9 cellular contexts compared by ENCODE assay signal in the genomic region with DNA sequence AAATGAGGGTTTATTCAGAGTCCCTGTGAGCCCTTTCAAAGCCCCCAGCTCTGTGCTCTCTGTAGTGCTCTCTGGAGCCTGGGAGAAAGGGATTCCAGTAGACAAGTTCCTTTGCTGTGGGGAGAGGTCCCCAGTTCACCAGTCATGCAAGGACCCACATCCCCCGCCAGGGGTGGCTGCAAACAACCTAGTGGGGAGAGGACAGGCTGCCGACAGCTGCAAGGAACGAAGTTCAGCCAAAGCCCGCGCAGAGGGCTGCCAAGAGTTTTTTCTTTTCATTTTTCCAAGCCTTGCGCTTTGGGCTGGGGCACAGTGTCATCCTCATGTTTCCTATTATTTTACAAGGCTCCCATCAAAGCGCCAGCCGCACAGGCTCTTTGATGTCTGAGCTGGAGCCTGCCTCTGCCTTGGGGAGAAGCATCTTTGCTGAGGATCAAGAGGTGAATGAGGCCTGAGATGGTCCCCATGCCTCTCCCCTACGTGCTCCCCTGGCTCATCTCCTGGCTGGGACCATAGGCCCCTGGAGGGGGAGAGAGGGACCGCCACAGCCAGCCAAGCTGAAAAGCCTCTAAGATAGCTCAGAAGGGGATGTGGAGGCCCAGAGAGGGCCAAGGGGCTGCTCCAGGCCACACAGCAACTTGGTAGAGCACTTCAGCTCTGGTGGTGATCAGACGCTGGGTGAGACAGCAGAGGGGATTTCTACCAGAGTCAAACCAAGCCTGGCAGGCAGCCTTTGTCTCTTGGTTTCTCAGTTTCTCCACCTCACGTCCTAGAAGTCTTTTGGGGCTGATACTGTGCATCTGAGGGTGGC. TPM values are rescaled to one million over a fixed set of nuclear protein-coding genes. Genes with fewer than 3 reads are reported as not detected.
A peak's percentile ranks its signal among the peaks of the same experiment; 100 is the strongest.
DNase-seq lines count a peak whose midpoint lies in the region; ATAC-seq, FAIRE-seq and TF ChIP-seq lines count a peak whose summit lies in the region.
"Had no signal": no experiment of that assay in that cellular context is flagged by ENCODE, and none has a peak within 500 bp of the region (broad histone marks: within the 10 kb centered on the region; RNA-seq: fewer than 3 reads in every experiment).

No MANE protein-coding gene starts in this region.

- no peak overlapping the region for H3K4me2 ChIP-seq in keratinocyte (ENCODE audit: control insufficient read depth, extremely low read depth, insufficient read depth, low read depth, low read length)

- H3K4me1 ChIP-seq in keratinocyte (ENCODE audit: control insufficient read depth, extremely low read depth, insufficient read depth, low read length) (peaks cover 7% of the 10 kb centered on the region), tibial nerve (peaks cover 0 to 50% (median 31%) of the 10 kb centered on the region in 4 donors), A673 (ENCODE audit: insufficient read depth, low read length, poor library complexity, severe bottlenecking) (peaks cover under 1% of the 10 kb centered on the region)

- H3K9me3 ChIP-seq in keratinocyte (ENCODE audit: control insufficient read depth, low read depth, low read length) (no peaks in the 10 kb centered on the region), tibial nerve (no peaks in the 10 kb centered on the region), A673 (ENCODE audit: low read depth, low read length, poor library complexity, severe bottlenecking) (no peaks in the 10 kb centered on the region)

- H3K27ac Mint-ChIP-seq in WTC11, result no peak overlapping the region

- CTCF ChIA-PET in WTC11 (lab: Charles Lee), result interaction anchor here (0.7 to 2.7 kb wide), 18 partner anchors 8 to 577 kb away, joined by 3 to 14 read pairs (median 4); a partner anchor contains a TSS
- CTCF ChIA-PET in A673 (lab: Charles Lee), result interaction anchor here (0.6 kb wide), 1 partner anchor 95 kb away, joined by 4 read pairs; no protein-coding TSS in a partner anchor

- no peaks in the 10 kb centered on the region; the same call in 1 of the 2 replicates for H3K27me3 Mint-ChIP-seq in WTC11 (ENCODE audit: low read depth)

- no peak overlapping the region for H3K9ac ChIP-seq in keratinocyte (ENCODE audit: control insufficient read depth, extremely low read depth, insufficient read depth, low read length)

- H3K9me1 ChIP-seq in keratinocyte (ENCODE audit: control insufficient read depth, extremely low read depth, insufficient read depth, low read length), result no peaks in the 10 kb centered on the region

- no peak overlapping the region for H3K4me3 Mint-ChIP-seq in WTC11

- POLR2A ChIA-PET in WTC11 (lab: Charles Lee), result interaction anchor here (1.0 to 1.2 kb wide), 2 partner anchors 16 to 111 kb away, joined by 3 to 5 read pairs; a partner anchor contains a TSS
- POLR2A ChIA-PET in A673 (lab: Charles Lee; ENCODE audit: low non-redundant PET), result no interaction called here

- intact Hi-C loops in A673 (cut with micrococcal nuclease; ENCODE audit: unreplicated experiment), result loop anchor here (1.0 kb wide), 1 partner anchor 26 kb away; no protein-coding TSS in a partner anchor

- H3K4me3 ChIP-seq in keratinocyte (ENCODE audit: control insufficient read depth in 2 of 3, extremely low read depth in 1 of 3, insufficient read depth in 2 of 3, low read depth in 1 of 3, low read length in 3 of 3) (no peak overlapping the region), tibial nerve (no peak overlapping the region), A673 (ENCODE audit: low read depth, low read length, poor library complexity, severe bottlenecking) (no peak overlapping the region)

- H3K27ac ChIP-seq in keratinocyte (ENCODE audit: control insufficient read depth, insufficient read depth, low read length), result no peak overlapping the region
- peak overlapping the region; percentile 17 to 72 (median 70) for H3K27ac ChIP-seq in tibial nerve
- no peak overlapping the region for H3K27ac ChIP-seq in A673 (ENCODE audit: low read depth, low read length, poor library complexity, severe bottlenecking)
- H3K27ac ChIP-seq: 22Rv1 had no signal

- H3K36me3 Mint-ChIP-seq in WTC11, result no peaks in the 10 kb centered on the region

- H3K79me2 ChIP-seq in keratinocyte (ENCODE audit: control insufficient read depth, insufficient read depth, low read length), result no peaks in the 10 kb centered on the region

- TF ChIP-seq CTCF in WTC11 (IDR thresholded peaks at IDR 0.05) (no peak), keratinocyte (optimal IDR thresholded peaks at IDR 0.05 in 1 of 3, IDR thresholded peaks at IDR 0.05 in 1 of 3, conservative IDR thresholded peaks at IDR 0.05 in 1 of 3; ENCODE audit: extremely low read depth in 1 of 3, insufficient read depth in 2 of 3, low read length in 3 of 3) (peak; percentile 18 to 34 (median 20)), tibial nerve (IDR thresholded peaks at IDR 0.05) (peak; percentile 53 to 89 (median 70)), A673 (conservative IDR thresholded peaks at IDR 0.05; ENCODE audit: low read depth, low read length) (no peak)

- H3K27me3 ChIP-seq in keratinocyte (ENCODE audit: control insufficient read depth, extremely low read depth, insufficient read depth, low read length) (no peaks in the 10 kb centered on the region), tibial nerve (no peaks in the 10 kb centered on the region), A673 (replicated peaks; ENCODE audit: insufficient read depth, low read depth, low read length, poor library complexity) (no peaks in the 10 kb centered on the region)

- H4K20me1 ChIP-seq in keratinocyte (ENCODE audit: control insufficient read depth, extremely low read depth, insufficient read depth, low read length), result no peaks in the 10 kb centered on the region

- no TSS peak for BruUV-seq in A673 (replicated peaks; lab: Mats Ljungman, UMichigan)

- WGBS in tibial nerve, 2 donors, result 24 to 26% methylated on average over 12 of the region's 12 CpGs

- in situ Hi-C loops in KBM-7 (cut with MboI; ENCODE audit: low pct_unique_long_range_greater_than_20kb, low sequenced_read_pairs), result no loop called here

- ATAC-seq in WTC11, result peak; percentile 84

- no peak for TF ChIP-seq POLR2A in tibial nerve (IDR thresholded peaks at IDR 0.05)

- no peak overlapping the region for H2AFZ ChIP-seq in keratinocyte (ENCODE audit: control insufficient read depth, low read length)

- H3K4me1 Mint-ChIP-seq in WTC11, result peaks cover 16% of the 10 kb centered on the region

- TF ChIP-seq EP300 in tibial nerve (IDR thresholded peaks at IDR 0.05), result peak in 1 of 2 donors; percentile 80

- no peaks in the 10 kb centered on the region for H3K9me3 Mint-ChIP-seq in WTC11

- no peak for FAIRE-seq in keratinocyte (lab: Jason Lieb, UNC)

- no peaks in the 10 kb centered on the region for H3K36me3 ChIP-seq in keratinocyte (ENCODE audit: control insufficient read depth in 2 of 2, extremely low read depth in 1 of 2, insufficient read depth in 2 of 2, low read length in 2 of 2)
- no peaks in the 10 kb centered on the region for H3K36me3 ChIP-seq in tibial nerve
- H3K36me3 ChIP-seq in A673 (ENCODE audit: insufficient read depth, low read length, poor library complexity, severe bottlenecking), result no peaks in the 10 kb centered on the region

- dilution Hi-C loops in keratinocyte (cut with MboI; ENCODE audit: extremely low pct_ligation_motif_present, low sequenced_read_pairs), result no loop called here

- peak; percentile 80 for DNase-seq in DMS 273 (lab: John Stamatoyannopoulos, UW; ENCODE audit: unreplicated experiment)
- no peak for DNase-seq in DMS 273 treated with DMSO at 0.1 percent for 48 hours (lab: John Stamatoyannopoulos, UW)
- DNase-seq in WTC11 (ENCODE audit: low spot score), result peak; percentile 64
- DNase-seq in keratinocyte (ENCODE audit: low read depth, low spot score), result no peak
- DNase-seq in tibial nerve (ENCODE audit: low spot score in 2 of 2), result peak; percentile 57 to 62
- DNase-seq in A673 (ENCODE audit: low spot score), result no peak
- no peak for DNase-seq in cerebellar nuclear complex (lab: John Stamatoyannopoulos, UW)
- DNase-seq in KBM-7, result no peak

TF ChIP-seq in WTC11, 78 proteins besides CTCF, POLR2A, EP300 and RAD21:
- TF ChIP-seq NFE2L1 (CRISPR knock-in tag; IDR thresholded peaks at IDR 0.05) (no peak), FOXJ3 (CRISPR knock-in tag; IDR thresholded peaks at IDR 0.05; ENCODE audit: borderline replicate concordance) (no peak), OVOL2 (CRISPR knock-in tag; IDR thresholded peaks at IDR 0.05; ENCODE audit: borderline replicate concordance) (no peak)
TF ChIP-seq in WTC11: peak in this region for 0.

RNA-seq across cellular contexts. Expression of a gene that starts 50.5 kb away (rescaled TPM):
- total RNA-seq in WTC11 (2021), result 2.1 to 2.7 TPM (median 2.6 TPM) in 3 replicates
- 6.0 to 11.2 TPM (median 10.7 TPM) in 3 replicates for polyA plus RNA-seq in keratinocyte
- polyA plus RNA-seq in keratinocyte (2011; ENCODE audit: low read depth), result 1.3 TPM
- 25.4 and 30.0 TPM in 2 replicates for polyA plus RNA-seq in keratinocyte (2011; cell fraction: cytosol; rRNA removed)
- polyA plus RNA-seq in keratinocyte (2011; cell fraction: nucleus; rRNA removed), result 33.8 and 34.5 TPM in 2 replicates
- 6.1 and 27.4 TPM in 2 replicates for polyA plus RNA-seq in keratinocyte (2012; ENCODE audit: low replicate concordance)
- polyA minus RNA-seq in keratinocyte, result 9.0 to 78.1 TPM (median 23.8 TPM) in 3 replicates
- polyA minus RNA-seq in keratinocyte (2011; cell fraction: cytosol; rRNA and poly(A)+ RNA removed), result 23.2 TPM
- 11.4 and 16.4 TPM in 2 replicates for polyA minus RNA-seq in keratinocyte (2011; cell fraction: nucleus; rRNA and poly(A)+ RNA removed)
- 10 to 100 TPM; 58.4 to 71.5 (median 63.5) TPM for total RNA-seq in tibial nerve
- 7.6 and 10.0 TPM in 2 replicates for total RNA-seq in A673 (2021)

Comparison
In these comparisons a context has a peak if more than half of its experiments do, and no peak if none do; other contexts are left out.
1. DNase-seq: peak in DMS 273 (single experiment), WTC11 (single experiment) and tibial nerve (2 of 2); none in DMS 273 treated with DMSO at 0.1 percent for 48 hours (single experiment), keratinocyte (single experiment), A673 (single experiment), cerebellar nuclear complex (0 of 2) and KBM-7 (single experiment).
2. CTCF ChIP-seq: peak in keratinocyte (3 of 3) and tibial nerve (5 of 5); none in WTC11 (single experiment) and A673 (single experiment).
3. H3K27ac ChIP-seq: peak in tibial nerve (4 of 4); none in keratinocyte (single experiment) and A673 (single experiment).